14 cellular contexts compared by ENCODE assay signal in genomic region chr1:230768903-230769570, GRCh38. TPM values are rescaled to one million over a fixed set of nuclear protein-coding genes. Genes with fewer than 3 reads are reported as not detected.
DNase-seq lines count a peak whose midpoint lies in the region; ATAC-seq and TF ChIP-seq lines count a peak whose summit lies in the region.
"Had no signal": no experiment of that assay in that cellular context is flagged by ENCODE, and none has a peak within 500 bp of the region (broad histone marks: within the 10 kb centered on the region; RNA-seq: fewer than 3 reads in every experiment).

No MANE protein-coding gene starts in this region.

- no peaks in the 10 kb centered on the region for H3K27me3 ChIP-seq in upper lobe of right lung
- H3K27me3 ChIP-seq: SJCRH30, tibial artery had no signal

- H3K9me3 Mint-ChIP-seq in MCF 10A (ENCODE audit: unreplicated experiment), result no peaks in the 10 kb centered on the region
- H3K9me3 Mint-ChIP-seq in osteocyte (ENCODE audit: unreplicated experiment), result peaks cover 9% of the 10 kb centered on the region

- no peaks in the 10 kb centered on the region for H3K9me3 ChIP-seq in upper lobe of right lung
- H3K9me3 ChIP-seq: SJCRH30, tibial artery had no signal

- H3K4me3 Mint-ChIP-seq in MCF 10A (ENCODE audit: unreplicated experiment) (no peak overlapping the region), osteocyte (ENCODE audit: unreplicated experiment) (no peak overlapping the region)

- intact Hi-C loops in MCF 10A (cut with micrococcal nuclease) (no loop called here), upper lobe of right lung (cut with DNase I) (no loop called here)

- H3K27me3 Mint-ChIP-seq in MCF 10A (ENCODE audit: insufficient read depth, unreplicated experiment), result no peaks in the 10 kb centered on the region
- no peaks in the 10 kb centered on the region for H3K27me3 Mint-ChIP-seq in osteocyte (ENCODE audit: unreplicated experiment)

- CTCF ChIA-PET in MCF 10A (lab: Yijun Ruan, JAX), result interaction anchor here (0.6 kb wide), 1 partner anchor 553 kb away, joined by 4 read pairs; no protein-coding TSS in a partner anchor

- BruUV-seq in MCF 10A (replicated peaks; lab: Mats Ljungman, UMichigan), result no TSS peak

- H3K4me1 ChIP-seq in upper lobe of right lung, result peaks cover 5% of the 10 kb centered on the region
- H3K4me1 ChIP-seq: spleen had no signal

- DNase-seq in T47D (ENCODE audit: low read depth in 1 of 2, low spot score in 1 of 2) (peak; percentile 75 to 90), MCF 10A (ENCODE audit: unreplicated experiment) (no peak), epidermal melanocyte (ENCODE audit: insufficient read length, low spot score) (peak; percentile 44), mesenteric fat pad (ENCODE audit: low spot score) (peak; percentile 72), upper lobe of right lung (no peak), GM13976 (ENCODE audit: low spot score) (no peak), osteocyte (ENCODE audit: extremely low spot score, unreplicated experiment) (no peak)
- DNase-seq: activated CD8-positive, alpha-beta memory T cell treated with anti-CD3 and anti-CD28 coated beads, Interleukin-2, amount 50 U/mL, for 48 hours; amniotic stem cell; H7; spleen; tibial artery had no signal

- in situ Hi-C loops in T47D (cut with HindIII; ENCODE audit: low pct_unique_long_range_greater_than_20kb, low sequenced_read_pairs), result no loop called here
- in situ Hi-C loops in GM13976 (cut with MboI; ENCODE audit: low sequenced_read_pairs, unreplicated experiment), result no loop called here

- no peak overlapping the region for H3K27ac Mint-ChIP-seq in MCF 10A (ENCODE audit: low read depth, unreplicated experiment)
- H3K27ac Mint-ChIP-seq in osteocyte (ENCODE audit: unreplicated experiment), result no peak overlapping the region

- no peaks in the 10 kb centered on the region for H3K36me3 Mint-ChIP-seq in MCF 10A (ENCODE audit: insufficient read depth, unreplicated experiment)
- no peaks in the 10 kb centered on the region for H3K36me3 Mint-ChIP-seq in osteocyte (ENCODE audit: unreplicated experiment)

- peak overlapping the region; percentile 68 for H3K27ac ChIP-seq in upper lobe of right lung
- H3K27ac ChIP-seq: SJCRH30, spleen, tibial artery had no signal

- POLR2A ChIA-PET in MCF 10A (lab: Yijun Ruan, JAX), result interaction anchor here (0.9 to 1.0 kb wide), 2 partner anchors 11 to 126 kb away, joined by 4 read pairs; no protein-coding TSS in a partner anchor

- peak; percentile 72 for ATAC-seq in upper lobe of right lung
- no peak for ATAC-seq in HG03095 (IDR thresholded peaks at IDR 0.05; ENCODE audit: unreplicated experiment)

- no peaks in the 10 kb centered on the region for H3K36me3 ChIP-seq in upper lobe of right lung
- H3K36me3 ChIP-seq: SJCRH30, spleen, tibial artery had no signal

- no peak overlapping the region for H3K4me3 ChIP-seq in upper lobe of right lung
- H3K4me3 ChIP-seq: SJCRH30, spleen, tibial artery had no signal

- TF ChIP-seq CTCF in MCF 10A (IDR thresholded peaks at IDR 0.05; ENCODE audit: unreplicated experiment) (no peak), upper lobe of right lung (IDR thresholded peaks at IDR 0.05) (no peak), GM13976 (IDR thresholded peaks at IDR 0.05; ENCODE audit: borderline replicate concordance, control extremely low read depth, extremely low read depth, insufficient read depth, missing control alignments) (no peak), osteocyte (IDR thresholded peaks at IDR 0.05) (no peak)

- H3K4me1 Mint-ChIP-seq in MCF 10A (ENCODE audit: insufficient read depth, unreplicated experiment) (peaks cover 7% of the 10 kb centered on the region), osteocyte (ENCODE audit: unreplicated experiment) (no peaks in the 10 kb centered on the region)

RNA-seq across cellular contexts. Expression of gene CAPN9, which starts 21.8 kb away (rescaled TPM):
- not detected in 2 replicates for total RNA-seq in MCF 10A (2022)
- total RNA-seq in mesenteric fat pad, result not detected
- total RNA-seq in upper lobe of right lung, result 21.8 TPM
- total RNA-seq in osteocyte, result not detected in 2 replicates
- total RNA-seq: SJCRH30, spleen had no signal

RNA-seq across cellular contexts. Expression of gene AGT, which starts 55.1 kb away (rescaled TPM):
- total RNA-seq in MCF 10A (2022) (not detected in 2 replicates), mesenteric fat pad (3.7 TPM), upper lobe of right lung (1.8 TPM), osteocyte (25.6 and 30.1 TPM in 2 replicates)

Comparison
In these comparisons a context has a peak if more than half of its experiments do, and no peak if none do; other contexts are left out.
1. DNase-seq: peak in T47D (2 of 2), epidermal melanocyte (single experiment) and mesenteric fat pad (single experiment); none in MCF 10A (single experiment), upper lobe of right lung (single experiment), GM13976 (single experiment) and osteocyte (single experiment).
2. RNA of gene CAPN9, which starts 21.8 kb away (total RNA-seq): 21.8 TPM in upper lobe of right lung (single experiment); not detected in MCF 10A, not detected in mesenteric fat pad (single experiment) and not detected in osteocyte; every median in the first group is over 10 times any median in the second.